1 cellular context compared by ENCODE assay signal in the genomic region with DNA sequence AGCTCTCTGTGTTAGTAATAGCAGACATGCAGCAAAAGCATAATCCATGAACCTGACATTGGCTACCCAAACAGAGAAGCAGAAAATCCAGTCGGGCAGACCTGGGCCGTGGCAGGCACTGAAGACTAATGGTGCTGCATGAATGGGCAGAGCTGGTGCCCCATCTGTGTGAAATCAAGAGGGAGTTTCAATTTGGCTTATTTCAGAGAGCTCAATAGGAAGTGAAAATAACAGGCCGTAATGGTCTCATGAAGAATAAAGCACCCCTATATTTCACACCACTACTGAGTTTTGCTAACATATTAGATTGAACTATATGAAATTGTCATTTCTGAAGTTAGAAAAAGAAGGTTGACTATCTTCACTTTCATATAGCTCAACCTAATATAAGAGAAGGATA.
TF ChIP-seq lines count a peak whose summit lies in the region.

No MANE protein-coding gene starts in this region.

TF ChIP-seq in GM12878, 131 proteins besides CTCF, POLR2A, EP300 and RAD21 (continued from another document and continues in another):
- TF ChIP-seq, protein P1, sequence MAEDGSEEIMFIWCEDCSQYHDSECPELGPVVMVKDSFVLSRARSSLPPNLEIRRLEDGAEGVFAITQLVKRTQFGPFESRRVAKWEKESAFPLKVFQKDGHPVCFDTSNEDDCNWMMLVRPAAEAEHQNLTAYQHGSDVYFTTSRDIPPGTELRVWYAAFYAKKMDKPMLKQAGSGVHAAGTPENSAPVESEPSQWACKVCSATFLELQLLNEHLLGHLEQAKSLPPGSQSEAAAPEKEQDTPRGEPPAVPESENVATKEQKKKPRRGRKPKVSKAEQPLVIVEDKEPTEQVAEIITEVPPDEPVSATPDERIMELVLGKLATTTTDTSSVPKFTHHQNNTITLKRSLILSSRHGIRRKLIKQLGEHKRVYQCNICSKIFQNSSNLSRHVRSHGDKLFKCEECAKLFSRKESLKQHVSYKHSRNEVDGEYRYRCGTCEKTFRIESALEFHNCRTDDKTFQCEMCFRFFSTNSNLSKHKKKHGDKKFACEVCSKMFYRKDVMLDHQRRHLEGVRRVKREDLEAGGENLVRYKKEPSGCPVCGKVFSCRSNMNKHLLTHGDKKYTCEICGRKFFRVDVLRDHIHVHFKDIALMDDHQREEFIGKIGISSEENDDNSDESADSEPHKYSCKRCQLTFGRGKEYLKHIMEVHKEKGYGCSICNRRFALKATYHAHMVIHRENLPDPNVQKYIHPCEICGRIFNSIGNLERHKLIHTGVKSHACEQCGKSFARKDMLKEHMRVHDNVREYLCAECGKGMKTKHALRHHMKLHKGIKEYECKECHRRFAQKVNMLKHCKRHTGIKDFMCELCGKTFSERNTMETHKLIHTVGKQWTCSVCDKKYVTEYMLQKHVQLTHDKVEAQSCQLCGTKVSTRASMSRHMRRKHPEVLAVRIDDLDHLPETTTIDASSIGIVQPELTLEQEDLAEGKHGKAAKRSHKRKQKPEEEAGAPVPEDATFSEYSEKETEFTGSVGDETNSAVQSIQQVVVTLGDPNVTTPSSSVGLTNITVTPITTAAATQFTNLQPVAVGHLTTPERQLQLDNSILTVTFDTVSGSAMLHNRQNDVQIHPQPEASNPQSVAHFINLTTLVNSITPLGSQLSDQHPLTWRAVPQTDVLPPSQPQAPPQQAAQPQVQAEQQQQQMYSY (CRISPR knock-in tag; IDR thresholded peaks at IDR 0.05): no peak
- TF ChIP-seq E4F1 (IDR thresholded peaks at IDR 0.05; ENCODE audit: borderline replicate concordance, partially characterized antibody): no peak
- TF ChIP-seq ZZZ3 (IDR thresholded peaks at IDR 0.05; ENCODE audit: control insufficient read depth, insufficient read length, low read depth): no peak
- TF ChIP-seq POLR2AphosphoS5 (IDR thresholded peaks at IDR 0.05; ENCODE audit: low read length): no peak
- peak; percentile 37; the same call in 1 of the 2 replicates for TF ChIP-seq ATF7 (IDR thresholded peaks at IDR 0.05; ENCODE audit: low read depth)
- peak; percentile 48; the same call in 1 of the 2 replicates for TF ChIP-seq MTA3 (IDR thresholded peaks at IDR 0.05; ENCODE audit: borderline replicate concordance, low read length)
- TF ChIP-seq FOS (IDR thresholded peaks at IDR 0.05; ENCODE audit: borderline replicate concordance, extremely low read depth, insufficient read length): no peak
- TF ChIP-seq NFXL1 (IDR thresholded peaks at IDR 0.05; ENCODE audit: borderline replicate concordance): no peak
- peak; percentile 57; the same call in 1 of the 2 replicates for TF ChIP-seq ZNF217 (IDR thresholded peaks at IDR 0.05)
- TF ChIP-seq, protein P2, sequence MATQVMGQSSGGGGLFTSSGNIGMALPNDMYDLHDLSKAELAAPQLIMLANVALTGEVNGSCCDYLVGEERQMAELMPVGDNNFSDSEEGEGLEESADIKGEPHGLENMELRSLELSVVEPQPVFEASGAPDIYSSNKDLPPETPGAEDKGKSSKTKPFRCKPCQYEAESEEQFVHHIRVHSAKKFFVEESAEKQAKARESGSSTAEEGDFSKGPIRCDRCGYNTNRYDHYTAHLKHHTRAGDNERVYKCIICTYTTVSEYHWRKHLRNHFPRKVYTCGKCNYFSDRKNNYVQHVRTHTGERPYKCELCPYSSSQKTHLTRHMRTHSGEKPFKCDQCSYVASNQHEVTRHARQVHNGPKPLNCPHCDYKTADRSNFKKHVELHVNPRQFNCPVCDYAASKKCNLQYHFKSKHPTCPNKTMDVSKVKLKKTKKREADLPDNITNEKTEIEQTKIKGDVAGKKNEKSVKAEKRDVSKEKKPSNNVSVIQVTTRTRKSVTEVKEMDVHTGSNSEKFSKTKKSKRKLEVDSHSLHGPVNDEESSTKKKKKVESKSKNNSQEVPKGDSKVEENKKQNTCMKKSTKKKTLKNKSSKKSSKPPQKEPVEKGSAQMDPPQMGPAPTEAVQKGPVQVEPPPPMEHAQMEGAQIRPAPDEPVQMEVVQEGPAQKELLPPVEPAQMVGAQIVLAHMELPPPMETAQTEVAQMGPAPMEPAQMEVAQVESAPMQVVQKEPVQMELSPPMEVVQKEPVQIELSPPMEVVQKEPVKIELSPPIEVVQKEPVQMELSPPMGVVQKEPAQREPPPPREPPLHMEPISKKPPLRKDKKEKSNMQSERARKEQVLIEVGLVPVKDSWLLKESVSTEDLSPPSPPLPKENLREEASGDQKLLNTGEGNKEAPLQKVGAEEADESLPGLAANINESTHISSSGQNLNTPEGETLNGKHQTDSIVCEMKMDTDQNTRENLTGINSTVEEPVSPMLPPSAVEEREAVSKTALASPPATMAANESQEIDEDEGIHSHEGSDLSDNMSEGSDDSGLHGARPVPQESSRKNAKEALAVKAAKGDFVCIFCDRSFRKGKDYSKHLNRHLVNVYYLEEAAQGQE (IDR thresholded peaks at IDR 0.05; ENCODE audit: low read depth, low read length): no peak
- TF ChIP-seq NR2F1 (conservative IDR thresholded peaks at IDR 0.05): no peak
- TF ChIP-seq RBBP5 (conservative IDR thresholded peaks at IDR 0.05): no peak
- no peak for TF ChIP-seq PML (IDR thresholded peaks at IDR 0.05; ENCODE audit: low read length)
- peak; percentile 46 for TF ChIP-seq SP1 (IDR thresholded peaks at IDR 0.05; ENCODE audit: low read depth, low read length)
- TF ChIP-seq, protein P3, sequence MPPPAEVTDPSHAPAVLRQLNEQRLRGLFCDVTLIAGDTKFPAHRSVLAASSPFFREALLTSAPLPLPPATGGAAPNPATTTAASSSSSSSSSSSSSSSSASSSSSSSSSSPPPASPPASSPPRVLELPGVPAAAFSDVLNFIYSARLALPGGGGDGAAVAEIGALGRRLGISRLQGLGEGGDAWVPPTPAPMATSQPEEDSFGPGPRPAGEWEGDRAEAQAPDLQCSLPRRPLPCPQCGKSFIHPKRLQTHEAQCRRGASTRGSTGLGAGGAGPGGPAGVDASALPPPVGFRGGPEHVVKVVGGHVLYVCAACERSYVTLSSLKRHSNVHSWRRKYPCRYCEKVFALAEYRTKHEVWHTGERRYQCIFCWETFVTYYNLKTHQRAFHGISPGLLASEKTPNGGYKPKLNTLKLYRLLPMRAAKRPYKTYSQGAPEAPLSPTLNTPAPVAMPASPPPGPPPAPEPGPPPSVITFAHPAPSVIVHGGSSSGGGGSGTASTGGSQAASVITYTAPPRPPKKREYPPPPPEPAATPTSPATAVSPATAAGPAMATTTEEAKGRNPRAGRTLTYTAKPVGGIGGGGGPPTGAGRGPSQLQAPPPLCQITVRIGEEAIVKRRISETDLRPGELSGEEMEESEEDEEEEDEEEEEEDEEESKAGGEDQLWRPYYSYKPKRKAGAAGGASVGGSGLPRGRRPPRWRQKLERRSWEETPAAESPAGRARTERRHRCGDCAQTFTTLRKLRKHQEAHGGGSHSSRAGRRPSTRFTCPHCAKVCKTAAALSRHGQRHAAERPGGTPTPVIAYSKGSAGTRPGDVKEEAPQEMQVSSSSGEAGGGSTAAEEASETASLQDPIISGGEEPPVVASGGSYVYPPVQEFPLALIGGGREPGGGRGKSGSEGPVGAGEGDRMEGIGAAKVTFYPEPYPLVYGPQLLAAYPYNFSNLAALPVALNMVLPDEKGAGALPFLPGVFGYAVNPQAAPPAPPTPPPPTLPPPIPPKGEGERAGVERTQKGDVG (CRISPR knock-in tag; IDR thresholded peaks at IDR 0.05): no peak
- TF ChIP-seq, protein P4, sequence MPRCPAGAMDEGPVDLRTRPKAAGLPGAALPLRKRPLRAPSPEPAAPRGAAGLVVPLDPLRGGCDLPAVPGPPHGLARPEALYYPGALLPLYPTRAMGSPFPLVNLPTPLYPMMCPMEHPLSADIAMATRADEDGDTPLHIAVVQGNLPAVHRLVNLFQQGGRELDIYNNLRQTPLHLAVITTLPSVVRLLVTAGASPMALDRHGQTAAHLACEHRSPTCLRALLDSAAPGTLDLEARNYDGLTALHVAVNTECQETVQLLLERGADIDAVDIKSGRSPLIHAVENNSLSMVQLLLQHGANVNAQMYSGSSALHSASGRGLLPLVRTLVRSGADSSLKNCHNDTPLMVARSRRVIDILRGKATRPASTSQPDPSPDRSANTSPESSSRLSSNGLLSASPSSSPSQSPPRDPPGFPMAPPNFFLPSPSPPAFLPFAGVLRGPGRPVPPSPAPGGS (IDR thresholded peaks at IDR 0.05; ENCODE audit: borderline replicate concordance, insufficient read depth, low read depth, low read length, poor library complexity, severe bottlenecking): peak; percentile 49
- TF ChIP-seq LARP7 (IDR thresholded peaks at IDR 0.05): no peak
- no peak for TF ChIP-seq SMAD5 (IDR thresholded peaks at IDR 0.05; ENCODE audit: low read depth)
- peak; percentile 32 for TF ChIP-seq SMAD1 (IDR thresholded peaks at IDR 0.05; ENCODE audit: low read depth, partially characterized antibody)
- TF ChIP-seq, protein P5, sequence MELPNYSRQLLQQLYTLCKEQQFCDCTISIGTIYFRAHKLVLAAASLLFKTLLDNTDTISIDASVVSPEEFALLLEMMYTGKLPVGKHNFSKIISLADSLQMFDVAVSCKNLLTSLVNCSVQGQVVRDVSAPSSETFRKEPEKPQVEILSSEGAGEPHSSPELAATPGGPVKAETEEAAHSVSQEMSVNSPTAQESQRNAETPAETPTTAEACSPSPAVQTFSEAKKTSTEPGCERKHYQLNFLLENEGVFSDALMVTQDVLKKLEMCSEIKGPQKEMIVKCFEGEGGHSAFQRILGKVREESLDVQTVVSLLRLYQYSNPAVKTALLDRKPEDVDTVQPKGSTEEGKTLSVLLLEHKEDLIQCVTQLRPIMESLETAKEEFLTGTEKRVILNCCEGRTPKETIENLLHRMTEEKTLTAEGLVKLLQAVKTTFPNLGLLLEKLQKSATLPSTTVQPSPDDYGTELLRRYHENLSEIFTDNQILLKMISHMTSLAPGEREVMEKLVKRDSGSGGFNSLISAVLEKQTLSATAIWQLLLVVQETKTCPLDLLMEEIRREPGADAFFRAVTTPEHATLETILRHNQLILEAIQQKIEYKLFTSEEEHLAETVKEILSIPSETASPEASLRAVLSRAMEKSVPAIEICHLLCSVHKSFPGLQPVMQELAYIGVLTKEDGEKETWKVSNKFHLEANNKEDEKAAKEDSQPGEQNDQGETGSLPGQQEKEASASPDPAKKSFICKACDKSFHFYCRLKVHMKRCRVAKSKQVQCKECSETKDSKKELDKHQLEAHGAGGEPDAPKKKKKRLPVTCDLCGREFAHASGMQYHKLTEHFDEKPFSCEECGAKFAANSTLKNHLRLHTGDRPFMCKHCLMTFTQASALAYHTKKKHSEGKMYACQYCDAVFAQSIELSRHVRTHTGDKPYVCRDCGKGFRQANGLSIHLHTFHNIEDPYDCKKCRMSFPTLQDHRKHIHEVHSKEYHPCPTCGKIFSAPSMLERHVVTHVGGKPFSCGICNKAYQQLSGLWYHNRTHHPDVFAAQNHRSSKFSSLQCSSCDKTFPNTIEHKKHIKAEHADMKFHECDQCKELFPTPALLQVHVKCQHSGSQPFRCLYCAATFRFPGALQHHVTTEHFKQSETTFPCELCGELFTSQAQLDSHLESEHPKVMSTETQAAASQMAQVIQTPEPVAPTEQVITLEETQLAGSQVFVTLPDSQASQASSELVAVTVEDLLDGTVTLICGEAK (IDR thresholded peaks at IDR 0.05; ENCODE audit: borderline replicate concordance): no peak
- peak; percentile 78 for TF ChIP-seq NFIC (IDR thresholded peaks at IDR 0.05; ENCODE audit: low read depth, low read length)
- TF ChIP-seq NR2C1 (IDR thresholded peaks at IDR 0.05): no peak
- TF ChIP-seq, protein P6, sequence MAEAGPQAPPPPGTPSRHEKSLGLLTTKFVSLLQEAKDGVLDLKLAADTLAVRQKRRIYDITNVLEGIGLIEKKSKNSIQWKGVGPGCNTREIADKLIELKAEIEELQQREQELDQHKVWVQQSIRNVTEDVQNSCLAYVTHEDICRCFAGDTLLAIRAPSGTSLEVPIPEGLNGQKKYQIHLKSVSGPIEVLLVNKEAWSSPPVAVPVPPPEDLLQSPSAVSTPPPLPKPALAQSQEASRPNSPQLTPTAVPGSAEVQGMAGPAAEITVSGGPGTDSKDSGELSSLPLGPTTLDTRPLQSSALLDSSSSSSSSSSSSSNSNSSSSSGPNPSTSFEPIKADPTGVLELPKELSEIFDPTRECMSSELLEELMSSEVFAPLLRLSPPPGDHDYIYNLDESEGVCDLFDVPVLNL (IDR thresholded peaks at IDR 0.05; ENCODE audit: low read depth, low read length): no peak
- peak; percentile 83; the same call in 1 of the 2 replicates for TF ChIP-seq DPF2 (IDR thresholded peaks at IDR 0.05)
- TF ChIP-seq ETV6 (conservative IDR thresholded peaks at IDR 0.05 in 1 of 2, IDR thresholded peaks at IDR 0.05 in 1 of 2; ENCODE audit: borderline replicate concordance in 1 of 2, low read depth in 1 of 2): peak in 1 of 2 experiments; percentile 65; a peak in 1 of 4 replicates
- TF ChIP-seq NRF1 (conservative IDR thresholded peaks at IDR 0.05; ENCODE audit: low read depth, low read length): no peak
- no peak for TF ChIP-seq YBX1 (IDR thresholded peaks at IDR 0.05)
- no peak for TF ChIP-seq TBL1XR1 (IDR thresholded peaks at IDR 0.05; ENCODE audit: low read depth, low read length)
- TF ChIP-seq, protein P7, sequence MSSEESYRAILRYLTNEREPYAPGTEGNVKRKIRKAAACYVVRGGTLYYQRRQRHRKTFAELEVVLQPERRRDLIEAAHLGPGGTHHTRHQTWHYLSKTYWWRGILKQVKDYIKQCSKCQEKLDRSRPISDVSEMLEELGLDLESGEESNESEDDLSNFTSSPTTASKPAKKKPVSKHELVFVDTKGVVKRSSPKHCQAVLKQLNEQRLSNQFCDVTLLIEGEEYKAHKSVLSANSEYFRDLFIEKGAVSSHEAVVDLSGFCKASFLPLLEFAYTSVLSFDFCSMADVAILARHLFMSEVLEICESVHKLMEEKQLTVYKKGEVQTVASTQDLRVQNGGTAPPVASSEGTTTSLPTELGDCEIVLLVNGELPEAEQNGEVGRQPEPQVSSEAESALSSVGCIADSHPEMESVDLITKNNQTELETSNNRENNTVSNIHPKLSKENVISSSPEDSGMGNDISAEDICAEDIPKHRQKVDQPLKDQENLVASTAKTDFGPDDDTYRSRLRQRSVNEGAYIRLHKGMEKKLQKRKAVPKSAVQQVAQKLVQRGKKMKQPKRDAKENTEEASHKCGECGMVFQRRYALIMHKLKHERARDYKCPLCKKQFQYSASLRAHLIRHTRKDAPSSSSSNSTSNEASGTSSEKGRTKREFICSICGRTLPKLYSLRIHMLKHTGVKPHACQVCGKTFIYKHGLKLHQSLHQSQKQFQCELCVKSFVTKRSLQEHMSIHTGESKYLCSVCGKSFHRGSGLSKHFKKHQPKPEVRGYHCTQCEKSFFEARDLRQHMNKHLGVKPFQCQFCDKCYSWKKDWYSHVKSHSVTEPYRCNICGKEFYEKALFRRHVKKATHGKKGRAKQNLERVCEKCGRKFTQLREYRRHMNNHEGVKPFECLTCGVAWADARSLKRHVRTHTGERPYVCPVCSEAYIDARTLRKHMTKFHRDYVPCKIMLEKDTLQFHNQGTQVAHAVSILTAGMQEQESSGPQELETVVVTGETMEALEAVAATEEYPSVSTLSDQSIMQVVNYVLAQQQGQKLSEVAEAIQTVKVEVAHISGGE (CRISPR knock-in tag; IDR thresholded peaks at IDR 0.05): no peak
- no peak for TF ChIP-seq FOXK2 (IDR thresholded peaks at IDR 0.05)
